ENCODE assay signal across 1 cellular context in the genomic region with DNA sequence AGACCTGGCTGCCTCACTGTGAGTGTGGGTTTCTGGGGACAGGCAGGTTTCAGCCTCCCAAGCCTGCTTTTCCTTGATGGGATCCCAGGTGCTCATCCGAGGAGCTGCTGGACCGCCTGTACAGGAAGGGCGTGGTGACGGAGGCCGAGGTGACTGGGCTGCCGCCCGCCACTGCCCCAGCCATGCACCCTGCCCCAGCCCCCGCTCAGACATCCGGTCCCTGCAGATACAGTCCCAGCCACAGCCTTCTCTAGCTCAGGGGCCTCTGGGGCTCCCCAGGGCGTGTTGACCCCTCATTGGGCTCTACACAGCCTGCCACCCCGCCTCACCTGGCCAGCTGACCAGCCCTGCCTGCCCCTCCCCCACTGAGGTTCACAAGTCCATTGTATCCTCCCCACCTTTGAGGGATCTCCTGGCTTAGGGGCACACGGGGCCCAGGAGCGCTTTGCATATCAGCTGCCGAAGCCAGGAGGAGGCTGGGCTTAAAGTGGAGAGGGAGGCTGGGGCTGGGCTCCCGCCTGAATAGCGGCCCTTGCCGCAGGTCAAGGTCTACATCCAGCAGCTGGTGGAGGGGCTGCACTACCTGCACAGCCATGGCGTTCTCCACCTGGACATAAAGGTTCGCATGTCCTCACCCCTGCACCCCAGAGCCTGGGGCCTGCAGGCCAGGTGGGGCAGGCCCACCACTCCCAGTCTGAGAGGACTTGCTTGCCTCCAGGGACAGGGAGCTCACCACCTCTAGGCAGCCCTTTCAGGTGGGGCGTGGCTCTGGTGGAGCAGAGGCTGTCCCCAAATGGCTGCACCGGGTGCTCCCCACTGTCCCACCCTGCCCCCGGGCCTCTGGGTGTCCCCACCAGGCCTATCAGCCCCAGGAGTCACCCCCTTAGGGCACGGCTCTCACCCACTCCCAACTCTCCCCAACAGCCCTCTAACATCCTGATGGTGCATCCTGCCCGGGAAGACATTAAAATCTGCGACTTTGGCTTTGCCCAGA.
TF ChIP-seq lines count a peak whose summit lies in the region.

No MANE protein-coding gene starts in this region.

TF ChIP-seq in HepG2, 621 proteins besides CTCF, POLR2A, EP300 and RAD21 (continued from another document and continues in another):
- TF ChIP-seq, protein P1, sequence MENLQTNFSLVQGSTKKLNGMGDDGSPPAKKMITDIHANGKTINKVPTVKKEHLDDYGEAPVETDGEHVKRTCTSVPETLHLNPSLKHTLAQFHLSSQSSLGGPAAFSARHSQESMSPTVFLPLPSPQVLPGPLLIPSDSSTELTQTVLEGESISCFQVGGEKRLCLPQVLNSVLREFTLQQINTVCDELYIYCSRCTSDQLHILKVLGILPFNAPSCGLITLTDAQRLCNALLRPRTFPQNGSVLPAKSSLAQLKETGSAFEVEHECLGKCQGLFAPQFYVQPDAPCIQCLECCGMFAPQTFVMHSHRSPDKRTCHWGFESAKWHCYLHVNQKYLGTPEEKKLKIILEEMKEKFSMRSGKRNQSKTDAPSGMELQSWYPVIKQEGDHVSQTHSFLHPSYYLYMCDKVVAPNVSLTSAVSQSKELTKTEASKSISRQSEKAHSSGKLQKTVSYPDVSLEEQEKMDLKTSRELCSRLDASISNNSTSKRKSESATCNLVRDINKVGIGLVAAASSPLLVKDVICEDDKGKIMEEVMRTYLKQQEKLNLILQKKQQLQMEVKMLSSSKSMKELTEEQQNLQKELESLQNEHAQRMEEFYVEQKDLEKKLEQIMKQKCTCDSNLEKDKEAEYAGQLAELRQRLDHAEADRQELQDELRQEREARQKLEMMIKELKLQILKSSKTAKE (CRISPR knock-in tag; IDR thresholded peaks at IDR 0.05; ENCODE audit: borderline replicate concordance): peak; percentile 56; the same call in 1 of the 2 replicates
- TF ChIP-seq, protein P2, sequence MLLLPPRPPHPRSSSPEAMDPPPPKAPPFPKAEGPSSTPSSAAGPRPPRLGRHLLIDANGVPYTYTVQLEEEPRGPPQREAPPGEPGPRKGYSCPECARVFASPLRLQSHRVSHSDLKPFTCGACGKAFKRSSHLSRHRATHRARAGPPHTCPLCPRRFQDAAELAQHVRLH (CRISPR knock-in tag; IDR thresholded peaks at IDR 0.05; ENCODE audit: borderline replicate concordance, low read depth): no peak
- TF ChIP-seq SIN3A (IDR thresholded peaks at IDR 0.05; ENCODE audit: borderline replicate concordance, low read depth, low read length): no peak
- TF ChIP-seq PHB2 (IDR thresholded peaks at IDR 0.05; ENCODE audit: partially characterized antibody): no peak
- peak; percentile 93 for TF ChIP-seq ZMYM3 (CRISPR knock-in tag; IDR thresholded peaks at IDR 0.05)
- TF ChIP-seq ADNP (CRISPR knock-in tag; IDR thresholded peaks at IDR 0.05): peak; percentile 73
- TF ChIP-seq ZNF30 (CRISPR knock-in tag; IDR thresholded peaks at IDR 0.05): no peak
- TF ChIP-seq HNRNPLL (IDR thresholded peaks at IDR 0.05; ENCODE audit: low read depth, low read length, poor library complexity, severe bottlenecking): peak; percentile 8
- peak; percentile 20; the same call in 1 of the 2 replicates for TF ChIP-seq ZNF563 (CRISPR knock-in tag; IDR thresholded peaks at IDR 0.05)
- TF ChIP-seq, protein P3, sequence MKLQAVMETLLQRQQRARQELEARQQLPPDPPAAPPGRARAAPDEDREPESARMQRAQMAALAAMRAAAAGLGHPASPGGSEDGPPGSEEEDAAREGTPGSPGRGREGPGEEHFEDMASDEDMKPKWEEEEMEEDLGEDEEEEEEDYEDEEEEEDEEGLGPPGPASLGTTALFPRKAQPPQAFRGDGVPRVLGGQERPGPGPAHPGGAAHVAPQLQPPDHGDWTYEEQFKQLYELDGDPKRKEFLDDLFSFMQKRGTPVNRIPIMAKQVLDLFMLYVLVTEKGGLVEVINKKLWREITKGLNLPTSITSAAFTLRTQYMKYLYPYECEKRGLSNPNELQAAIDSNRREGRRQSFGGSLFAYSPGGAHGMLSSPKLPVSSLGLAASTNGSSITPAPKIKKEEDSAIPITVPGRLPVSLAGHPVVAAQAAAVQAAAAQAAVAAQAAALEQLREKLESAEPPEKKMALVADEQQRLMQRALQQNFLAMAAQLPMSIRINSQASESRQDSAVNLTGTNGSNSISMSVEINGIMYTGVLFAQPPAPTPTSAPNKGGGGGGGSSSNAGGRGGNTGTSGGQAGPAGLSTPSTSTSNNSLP (IDR thresholded peaks at IDR 0.05; ENCODE audit: low read depth, low read length): no peak
- no peak for TF ChIP-seq ZNF20 (CRISPR knock-in tag; IDR thresholded peaks at IDR 0.05)
- no peak for TF ChIP-seq ISX (CRISPR knock-in tag; conservative IDR thresholded peaks at IDR 0.05)
- TF ChIP-seq ZNF24 (IDR thresholded peaks at IDR 0.05): no peak
- TF ChIP-seq, protein P4, sequence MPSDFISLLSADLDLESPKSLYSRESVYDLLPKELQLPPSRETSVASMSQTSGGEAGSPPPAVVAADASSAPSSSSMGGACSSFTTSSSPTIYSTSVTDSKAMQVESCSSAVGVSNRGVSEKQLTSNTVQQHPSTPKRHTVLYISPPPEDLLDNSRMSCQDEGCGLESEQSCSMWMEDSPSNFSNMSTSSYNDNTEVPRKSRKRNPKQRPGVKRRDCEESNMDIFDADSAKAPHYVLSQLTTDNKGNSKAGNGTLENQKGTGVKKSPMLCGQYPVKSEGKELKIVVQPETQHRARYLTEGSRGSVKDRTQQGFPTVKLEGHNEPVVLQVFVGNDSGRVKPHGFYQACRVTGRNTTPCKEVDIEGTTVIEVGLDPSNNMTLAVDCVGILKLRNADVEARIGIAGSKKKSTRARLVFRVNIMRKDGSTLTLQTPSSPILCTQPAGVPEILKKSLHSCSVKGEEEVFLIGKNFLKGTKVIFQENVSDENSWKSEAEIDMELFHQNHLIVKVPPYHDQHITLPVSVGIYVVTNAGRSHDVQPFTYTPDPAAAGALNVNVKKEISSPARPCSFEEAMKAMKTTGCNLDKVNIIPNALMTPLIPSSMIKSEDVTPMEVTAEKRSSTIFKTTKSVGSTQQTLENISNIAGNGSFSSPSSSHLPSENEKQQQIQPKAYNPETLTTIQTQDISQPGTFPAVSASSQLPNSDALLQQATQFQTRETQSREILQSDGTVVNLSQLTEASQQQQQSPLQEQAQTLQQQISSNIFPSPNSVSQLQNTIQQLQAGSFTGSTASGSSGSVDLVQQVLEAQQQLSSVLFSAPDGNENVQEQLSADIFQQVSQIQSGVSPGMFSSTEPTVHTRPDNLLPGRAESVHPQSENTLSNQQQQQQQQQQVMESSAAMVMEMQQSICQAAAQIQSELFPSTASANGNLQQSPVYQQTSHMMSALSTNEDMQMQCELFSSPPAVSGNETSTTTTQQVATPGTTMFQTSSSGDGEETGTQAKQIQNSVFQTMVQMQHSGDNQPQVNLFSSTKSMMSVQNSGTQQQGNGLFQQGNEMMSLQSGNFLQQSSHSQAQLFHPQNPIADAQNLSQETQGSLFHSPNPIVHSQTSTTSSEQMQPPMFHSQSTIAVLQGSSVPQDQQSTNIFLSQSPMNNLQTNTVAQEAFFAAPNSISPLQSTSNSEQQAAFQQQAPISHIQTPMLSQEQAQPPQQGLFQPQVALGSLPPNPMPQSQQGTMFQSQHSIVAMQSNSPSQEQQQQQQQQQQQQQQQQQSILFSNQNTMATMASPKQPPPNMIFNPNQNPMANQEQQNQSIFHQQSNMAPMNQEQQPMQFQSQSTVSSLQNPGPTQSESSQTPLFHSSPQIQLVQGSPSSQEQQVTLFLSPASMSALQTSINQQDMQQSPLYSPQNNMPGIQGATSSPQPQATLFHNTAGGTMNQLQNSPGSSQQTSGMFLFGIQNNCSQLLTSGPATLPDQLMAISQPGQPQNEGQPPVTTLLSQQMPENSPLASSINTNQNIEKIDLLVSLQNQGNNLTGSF (CRISPR knock-in tag; IDR thresholded peaks at IDR 0.05): no peak
- 0 out of 2 replicates have a peak, but pooled peaks have one; percentile 44 for TF ChIP-seq HIVEP1 (CRISPR knock-in tag; IDR thresholded peaks at IDR 0.05)
- TF ChIP-seq HNRNPH1 (optimal IDR thresholded peaks at IDR 0.05; ENCODE audit: low read depth, low read length): no peak
- TF ChIP-seq KDM6A (CRISPR knock-in tag; IDR thresholded peaks at IDR 0.05; ENCODE audit: low read depth): no peak
- TF ChIP-seq, protein P5, sequence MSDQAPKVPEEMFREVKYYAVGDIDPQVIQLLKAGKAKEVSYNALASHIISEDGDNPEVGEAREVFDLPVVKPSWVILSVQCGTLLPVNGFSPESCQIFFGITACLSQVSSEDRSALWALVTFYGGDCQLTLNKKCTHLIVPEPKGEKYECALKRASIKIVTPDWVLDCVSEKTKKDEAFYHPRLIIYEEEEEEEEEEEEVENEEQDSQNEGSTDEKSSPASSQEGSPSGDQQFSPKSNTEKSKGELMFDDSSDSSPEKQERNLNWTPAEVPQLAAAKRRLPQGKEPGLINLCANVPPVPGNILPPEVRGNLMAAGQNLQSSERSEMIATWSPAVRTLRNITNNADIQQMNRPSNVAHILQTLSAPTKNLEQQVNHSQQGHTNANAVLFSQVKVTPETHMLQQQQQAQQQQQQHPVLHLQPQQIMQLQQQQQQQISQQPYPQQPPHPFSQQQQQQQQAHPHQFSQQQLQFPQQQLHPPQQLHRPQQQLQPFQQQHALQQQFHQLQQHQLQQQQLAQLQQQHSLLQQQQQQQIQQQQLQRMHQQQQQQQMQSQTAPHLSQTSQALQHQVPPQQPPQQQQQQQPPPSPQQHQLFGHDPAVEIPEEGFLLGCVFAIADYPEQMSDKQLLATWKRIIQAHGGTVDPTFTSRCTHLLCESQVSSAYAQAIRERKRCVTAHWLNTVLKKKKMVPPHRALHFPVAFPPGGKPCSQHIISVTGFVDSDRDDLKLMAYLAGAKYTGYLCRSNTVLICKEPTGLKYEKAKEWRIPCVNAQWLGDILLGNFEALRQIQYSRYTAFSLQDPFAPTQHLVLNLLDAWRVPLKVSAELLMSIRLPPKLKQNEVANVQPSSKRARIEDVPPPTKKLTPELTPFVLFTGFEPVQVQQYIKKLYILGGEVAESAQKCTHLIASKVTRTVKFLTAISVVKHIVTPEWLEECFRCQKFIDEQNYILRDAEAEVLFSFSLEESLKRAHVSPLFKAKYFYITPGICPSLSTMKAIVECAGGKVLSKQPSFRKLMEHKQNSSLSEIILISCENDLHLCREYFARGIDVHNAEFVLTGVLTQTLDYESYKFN (CRISPR knock-in tag; conservative IDR thresholded peaks at IDR 0.05): peak; percentile 80
- TF ChIP-seq ZNF850 (CRISPR knock-in tag; conservative IDR thresholded peaks at IDR 0.05): no peak
- TF ChIP-seq, protein P6, sequence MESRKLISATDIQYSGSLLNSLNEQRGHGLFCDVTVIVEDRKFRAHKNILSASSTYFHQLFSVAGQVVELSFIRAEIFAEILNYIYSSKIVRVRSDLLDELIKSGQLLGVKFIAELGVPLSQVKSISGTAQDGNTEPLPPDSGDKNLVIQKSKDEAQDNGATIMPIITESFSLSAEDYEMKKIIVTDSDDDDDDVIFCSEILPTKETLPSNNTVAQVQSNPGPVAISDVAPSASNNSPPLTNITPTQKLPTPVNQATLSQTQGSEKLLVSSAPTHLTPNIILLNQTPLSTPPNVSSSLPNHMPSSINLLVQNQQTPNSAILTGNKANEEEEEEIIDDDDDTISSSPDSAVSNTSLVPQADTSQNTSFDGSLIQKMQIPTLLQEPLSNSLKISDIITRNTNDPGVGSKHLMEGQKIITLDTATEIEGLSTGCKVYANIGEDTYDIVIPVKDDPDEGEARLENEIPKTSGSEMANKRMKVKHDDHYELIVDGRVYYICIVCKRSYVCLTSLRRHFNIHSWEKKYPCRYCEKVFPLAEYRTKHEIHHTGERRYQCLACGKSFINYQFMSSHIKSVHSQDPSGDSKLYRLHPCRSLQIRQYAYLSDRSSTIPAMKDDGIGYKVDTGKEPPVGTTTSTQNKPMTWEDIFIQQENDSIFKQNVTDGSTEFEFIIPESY (CRISPR knock-in tag; IDR thresholded peaks at IDR 0.05): no peak
- no peak for TF ChIP-seq NCOA1 (CRISPR knock-in tag; IDR thresholded peaks at IDR 0.05)
- TF ChIP-seq CHD2 (IDR thresholded peaks at IDR 0.05; ENCODE audit: low read depth, low read length): no peak
- TF ChIP-seq MTF1 (CRISPR knock-in tag; IDR thresholded peaks at IDR 0.05): no peak
- TF ChIP-seq MYC (CRISPR knock-in tag; IDR thresholded peaks at IDR 0.05; ENCODE audit: borderline replicate concordance): no peak
- no peak for TF ChIP-seq JUN (CRISPR knock-in tag; IDR thresholded peaks at IDR 0.05)
- TF ChIP-seq, protein P7, sequence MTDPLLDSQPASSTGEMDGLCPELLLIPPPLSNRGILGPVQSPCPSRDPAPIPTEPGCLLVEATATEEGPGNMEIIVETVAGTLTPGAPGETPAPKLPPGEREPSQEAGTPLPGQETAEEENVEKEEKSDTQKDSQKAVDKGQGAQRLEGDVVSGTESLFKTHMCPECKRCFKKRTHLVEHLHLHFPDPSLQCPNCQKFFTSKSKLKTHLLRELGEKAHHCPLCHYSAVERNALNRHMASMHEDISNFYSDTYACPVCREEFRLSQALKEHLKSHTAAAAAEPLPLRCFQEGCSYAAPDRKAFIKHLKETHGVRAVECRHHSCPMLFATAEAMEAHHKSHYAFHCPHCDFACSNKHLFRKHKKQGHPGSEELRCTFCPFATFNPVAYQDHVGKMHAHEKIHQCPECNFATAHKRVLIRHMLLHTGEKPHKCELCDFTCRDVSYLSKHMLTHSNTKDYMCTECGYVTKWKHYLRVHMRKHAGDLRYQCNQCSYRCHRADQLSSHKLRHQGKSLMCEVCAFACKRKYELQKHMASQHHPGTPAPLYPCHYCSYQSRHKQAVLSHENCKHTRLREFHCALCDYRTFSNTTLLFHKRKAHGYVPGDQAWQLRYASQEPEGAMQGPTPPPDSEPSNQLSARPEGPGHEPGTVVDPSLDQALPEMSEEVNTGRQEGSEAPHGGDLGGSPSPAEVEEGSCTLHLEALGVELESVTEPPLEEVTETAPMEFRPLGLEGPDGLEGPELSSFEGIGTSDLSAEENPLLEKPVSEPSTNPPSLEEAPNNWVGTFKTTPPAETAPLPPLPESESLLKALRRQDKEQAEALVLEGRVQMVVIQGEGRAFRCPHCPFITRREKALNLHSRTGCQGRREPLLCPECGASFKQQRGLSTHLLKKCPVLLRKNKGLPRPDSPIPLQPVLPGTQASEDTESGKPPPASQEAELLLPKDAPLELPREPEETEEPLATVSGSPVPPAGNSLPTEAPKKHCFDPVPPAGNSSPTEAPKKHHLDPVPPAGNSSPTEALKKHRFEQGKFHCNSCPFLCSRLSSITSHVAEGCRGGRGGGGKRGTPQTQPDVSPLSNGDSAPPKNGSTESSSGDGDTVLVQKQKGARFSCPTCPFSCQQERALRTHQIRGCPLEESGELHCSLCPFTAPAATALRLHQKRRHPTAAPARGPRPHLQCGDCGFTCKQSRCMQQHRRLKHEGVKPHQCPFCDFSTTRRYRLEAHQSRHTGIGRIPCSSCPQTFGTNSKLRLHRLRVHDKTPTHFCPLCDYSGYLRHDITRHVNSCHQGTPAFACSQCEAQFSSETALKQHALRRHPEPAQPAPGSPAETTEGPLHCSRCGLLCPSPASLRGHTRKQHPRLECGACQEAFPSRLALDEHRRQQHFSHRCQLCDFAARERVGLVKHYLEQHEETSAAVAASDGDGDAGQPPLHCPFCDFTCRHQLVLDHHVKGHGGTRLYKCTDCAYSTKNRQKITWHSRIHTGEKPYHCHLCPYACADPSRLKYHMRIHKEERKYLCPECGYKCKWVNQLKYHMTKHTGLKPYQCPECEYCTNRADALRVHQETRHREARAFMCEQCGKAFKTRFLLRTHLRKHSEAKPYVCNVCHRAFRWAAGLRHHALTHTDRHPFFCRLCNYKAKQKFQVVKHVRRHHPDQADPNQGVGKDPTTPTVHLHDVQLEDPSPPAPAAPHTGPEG (CRISPR knock-in tag; IDR thresholded peaks at IDR 0.05): no peak
- no peak for TF ChIP-seq ZNF446 (CRISPR knock-in tag; IDR thresholded peaks at IDR 0.05)
- TF ChIP-seq RXRA (CRISPR knock-in tag; IDR thresholded peaks at IDR 0.05): peak; percentile 57; the same call in 1 of the 2 replicates
- TF ChIP-seq POLR2G (IDR thresholded peaks at IDR 0.05; ENCODE audit: low read depth, low read length): no peak
- TF ChIP-seq ZNF3 (CRISPR knock-in tag; IDR thresholded peaks at IDR 0.05): no peak
